Comparison of ENCODE assay signal across 1 cellular context in the genomic region with DNA sequence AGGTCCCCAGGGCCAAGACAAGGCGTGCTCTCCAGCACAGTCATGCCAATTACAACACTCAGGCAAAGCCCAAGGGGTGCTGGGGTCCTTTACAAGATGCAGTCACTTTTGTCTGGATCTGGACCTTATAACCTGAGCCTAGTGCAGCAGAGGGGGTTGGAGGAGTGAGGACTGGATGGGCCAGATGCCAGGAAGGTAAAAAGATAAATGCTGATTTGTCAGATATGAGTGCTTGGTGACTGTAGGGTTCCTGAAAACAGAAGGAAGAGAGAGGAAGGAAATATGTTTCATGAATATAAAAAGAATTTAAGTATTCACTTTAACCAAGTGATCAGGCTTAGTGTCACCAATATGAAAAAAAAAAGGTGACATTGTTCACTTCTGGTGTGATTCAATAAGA.
TF ChIP-seq lines count a peak whose summit lies in the region.

No MANE protein-coding gene starts in this region.

TF ChIP-seq in K562, 482 proteins besides CTCF, POLR2A, EP300 and RAD21:
- TF ChIP-seq ZNF217 (CRISPR knock-in tag; IDR thresholded peaks at IDR 0.05) (no peak), ZNF316 (IDR thresholded peaks at IDR 0.05) (peak; percentile 59), CBFA2T3 (IDR thresholded peaks at IDR 0.05) (no peak), CBX1 (IDR thresholded peaks at IDR 0.05; ENCODE audit: low read depth) (no peak), ZNF445 (CRISPR knock-in tag; IDR thresholded peaks at IDR 0.05; ENCODE audit: low read depth) (no peak), ELK1 (CRISPR knock-in tag; IDR thresholded peaks at IDR 0.05) (no peak), POLR2AphosphoS2 (IDR thresholded peaks at IDR 0.05; ENCODE audit: low read length) (no peak), C11orf30 (IDR thresholded peaks at IDR 0.05; ENCODE audit: low read depth) (peak; percentile 8; the same call in 1 of the 2 replicates)
- TF ChIP-seq, protein P1, sequence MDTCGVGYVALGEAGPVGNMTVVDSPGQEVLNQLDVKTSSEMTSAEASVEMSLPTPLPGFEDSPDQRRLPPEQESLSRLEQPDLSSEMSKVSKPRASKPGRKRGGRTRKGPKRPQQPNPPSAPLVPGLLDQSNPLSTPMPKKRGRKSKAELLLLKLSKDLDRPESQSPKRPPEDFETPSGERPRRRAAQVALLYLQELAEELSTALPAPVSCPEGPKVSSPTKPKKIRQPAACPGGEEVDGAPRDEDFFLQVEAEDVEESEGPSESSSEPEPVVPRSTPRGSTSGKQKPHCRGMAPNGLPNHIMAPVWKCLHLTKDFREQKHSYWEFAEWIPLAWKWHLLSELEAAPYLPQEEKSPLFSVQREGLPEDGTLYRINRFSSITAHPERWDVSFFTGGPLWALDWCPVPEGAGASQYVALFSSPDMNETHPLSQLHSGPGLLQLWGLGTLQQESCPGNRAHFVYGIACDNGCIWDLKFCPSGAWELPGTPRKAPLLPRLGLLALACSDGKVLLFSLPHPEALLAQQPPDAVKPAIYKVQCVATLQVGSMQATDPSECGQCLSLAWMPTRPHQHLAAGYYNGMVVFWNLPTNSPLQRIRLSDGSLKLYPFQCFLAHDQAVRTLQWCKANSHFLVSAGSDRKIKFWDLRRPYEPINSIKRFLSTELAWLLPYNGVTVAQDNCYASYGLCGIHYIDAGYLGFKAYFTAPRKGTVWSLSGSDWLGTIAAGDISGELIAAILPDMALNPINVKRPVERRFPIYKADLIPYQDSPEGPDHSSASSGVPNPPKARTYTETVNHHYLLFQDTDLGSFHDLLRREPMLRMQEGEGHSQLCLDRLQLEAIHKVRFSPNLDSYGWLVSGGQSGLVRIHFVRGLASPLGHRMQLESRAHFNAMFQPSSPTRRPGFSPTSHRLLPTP (IDR thresholded peaks at IDR 0.05; ENCODE audit: borderline replicate concordance, extremely low read depth, insufficient read length) = no peak
